Comparison of ENCODE assay signal across 8 cellular contexts in genomic region chr13:44463759-44464158, GRCh38.
"Had no signal": no experiment of that assay in that cellular context is flagged by ENCODE, and none has a peak within 500 bp of the region (broad histone marks: within the 10 kb centered on the region; RNA-seq: fewer than 3 reads in every experiment).

No MANE protein-coding gene starts in this region.

- H3K9me3 ChIP-seq: HAP-1 had no signal

- H3K36me3 ChIP-seq: HAP-1 had no signal

- H3K27ac ChIP-seq: GM23248 had no signal

- H3K4me3 ChIP-seq: GM23248, HAP-1, K562 had no signal

- H2AFZ ChIP-seq: GM23248 had no signal

- ATAC-seq: HCT116, K562 had no signal

- DNase-seq: GM23248, GOT3, H7, HFFc6, IMR-90 had no signal
